ENCODE assay signal across 8 cellular contexts in the genomic region with DNA sequence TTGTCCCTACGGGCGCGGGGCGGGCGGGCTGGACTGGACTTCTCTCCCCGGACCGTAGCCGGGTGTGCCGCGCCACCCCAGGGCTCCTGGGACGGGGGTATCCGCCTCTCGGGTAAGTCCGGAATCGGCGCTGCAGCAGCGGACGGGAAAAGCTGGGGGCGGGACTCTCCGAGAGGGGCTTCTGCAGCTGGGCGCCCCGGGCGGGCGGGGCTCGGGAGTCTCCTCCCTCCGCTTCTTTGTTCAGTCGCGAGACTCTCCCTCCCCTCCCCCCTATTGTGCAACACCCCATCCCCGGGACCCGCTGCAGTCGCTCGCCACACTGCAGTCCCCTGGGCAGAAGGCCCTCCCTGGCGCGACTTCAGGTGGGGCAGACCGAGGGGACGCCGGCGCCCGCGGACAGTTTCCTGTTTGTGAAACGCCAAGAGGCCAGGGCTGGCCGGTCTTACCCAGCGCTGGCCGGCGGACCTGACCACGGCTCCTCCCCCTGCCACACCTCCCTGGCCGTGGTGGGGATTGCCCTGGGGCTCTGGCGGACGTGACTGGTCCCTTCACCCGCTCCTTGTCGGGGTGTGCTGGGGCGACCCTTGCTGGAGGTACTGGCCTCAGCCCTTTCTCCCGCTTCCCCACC. TPM values are rescaled to one million over a fixed set of nuclear protein-coding genes. Genes with fewer than 3 reads are reported as not detected.
DNase-seq lines count a peak whose midpoint lies in the region; ATAC-seq and TF ChIP-seq lines count a peak whose summit lies in the region.

No MANE protein-coding gene starts in this region.

- peaks cover 0 to 5% (median 0%) of the 10 kb centered on the region in 5 donors for H3K27me3 Mint-ChIP-seq in naive thymus-derived CD8-positive, alpha-beta T cell

- H3K27me3 ChIP-seq in Peyer's patch (no peaks in the 10 kb centered on the region), fibroblast of lung (ENCODE audit: control insufficient read depth, insufficient read depth, low read length) (peaks cover under 1% of the 10 kb centered on the region)

- H3K9me3 Mint-ChIP-seq in naive thymus-derived CD8-positive, alpha-beta T cell, result peaks cover 0 to 4% (median 0%) of the 10 kb centered on the region in 9 donors
- H3K9me3 Mint-ChIP-seq in stimulated activated effector memory CD8-positive, alpha-beta T cell treated with anti-CD3 and anti-CD28 coated beads, Interleukin-12 subunit alpha, Interleukin-12 subunit beta, amount 100 ng/mL, for 72 hours, result no peaks in the 10 kb centered on the region

- peak overlapping the region; percentile 87 to 100 (median 92) for H3K27ac Mint-ChIP-seq in naive thymus-derived CD8-positive, alpha-beta T cell
- peak overlapping the region; percentile 96 for H3K27ac Mint-ChIP-seq in stimulated activated effector memory CD8-positive, alpha-beta T cell treated with anti-CD3 and anti-CD28 coated beads, Interleukin-12 subunit alpha, Interleukin-12 subunit beta, amount 100 ng/mL, for 72 hours

- TF ChIP-seq POLR2A in Peyer's patch (IDR thresholded peaks at IDR 0.05), result no peak

- peak overlapping the region; percentile 51 for H2AFZ ChIP-seq in fibroblast of lung (ENCODE audit: low read length)

- H4K20me1 ChIP-seq in fibroblast of lung (ENCODE audit: control insufficient read depth, extremely low read depth, insufficient read depth, low read length), result no peaks in the 10 kb centered on the region

- POLR2A ChIA-PET in naive thymus-derived CD8-positive, alpha-beta T cell (lab: Charles Lee), result interaction anchor here (0.5 to 4.7 kb wide), 9 partner anchors 12 to 704 kb away, joined by 3 to 44 read pairs (median 5); a partner anchor contains a TSS

- DNase-seq in DMS 273 treated with DMSO at 0.1 percent for 48 hours (lab: John Stamatoyannopoulos, UW), result peak; percentile 15
- peak; percentile 80 for DNase-seq in Jurkat, Clone E6-1 (ENCODE audit: low read depth, low spot score)
- peak; percentile 85 to 92 (median 89) for DNase-seq in Peyer's patch
- peak; percentile 23 to 56 for DNase-seq in activated T-helper 1 cell treated with anti-CD3 and anti-CD28 coated beads, Interleukin-2, amount 50 U/mL, for 16 hours (ENCODE audit: low read depth in 1 of 2, low spot score in 1 of 2)
- DNase-seq in fibroblast of lung (ENCODE audit: low read depth in 2 of 2), result peak; percentile 87 to 88
- DNase-seq in naive thymus-derived CD8-positive, alpha-beta T cell, result peak; percentile 65 to 87 (median 72)
- DNase-seq in stimulated activated effector memory CD8-positive, alpha-beta T cell treated with anti-CD3 and anti-CD28 coated beads, Interleukin-12 subunit alpha, Interleukin-12 subunit beta, amount 100 ng/mL, for 72 hours (ENCODE audit: low spot score in 2 of 2), result peak; percentile 66 to 90

- H3K27ac ChIP-seq in Peyer's patch, result peak overlapping the region; percentile 88 to 99 (median 90)
- peak overlapping the region; percentile 88 for H3K27ac ChIP-seq in fibroblast of lung (ENCODE audit: insufficient read depth, low read length)

- H3K4me3 Mint-ChIP-seq in naive thymus-derived CD8-positive, alpha-beta T cell, result peak overlapping the region; percentile 88 to 100 (median 98)
- H3K4me3 Mint-ChIP-seq in stimulated activated effector memory CD8-positive, alpha-beta T cell treated with anti-CD3 and anti-CD28 coated beads, Interleukin-12 subunit alpha, Interleukin-12 subunit beta, amount 100 ng/mL, for 72 hours, result peak overlapping the region; percentile 95

- H3K4me1 ChIP-seq in Peyer's patch (peaks cover 0 to 23% (median 5%) of the 10 kb centered on the region in 4 donors), fibroblast of lung (ENCODE audit: control insufficient read depth, extremely low read depth, insufficient read depth, low read length) (no peaks in the 10 kb centered on the region)

- H3K4me3 ChIP-seq in Jurkat, Clone E6-1 (ENCODE audit: low read length), result peak overlapping the region; percentile 90
- H3K4me3 ChIP-seq in Peyer's patch (peak overlapping the region; percentile 74 to 97 (median 86)), fibroblast of lung (replicated peaks in 1 of 4; ENCODE audit: control extremely low read depth in 1 of 4, insufficient read depth in 1 of 4, low read depth in 3 of 4, low read length in 4 of 4) (peak overlapping the region; percentile 86 to 95 (median 90))

- peak overlapping the region; percentile 87 for H3K9ac ChIP-seq in fibroblast of lung (ENCODE audit: insufficient read depth, low read length)

- H3K4me1 Mint-ChIP-seq in naive thymus-derived CD8-positive, alpha-beta T cell, result peaks cover 17 to 69% (median 37%) of the 10 kb centered on the region in 4 donors
- H3K4me1 Mint-ChIP-seq in stimulated activated effector memory CD8-positive, alpha-beta T cell treated with anti-CD3 and anti-CD28 coated beads, Interleukin-12 subunit alpha, Interleukin-12 subunit beta, amount 100 ng/mL, for 72 hours, result peaks cover 12% of the 10 kb centered on the region

- H3K9me3 ChIP-seq in Peyer's patch, result no peaks in the 10 kb centered on the region
- no peaks in the 10 kb centered on the region for H3K9me3 ChIP-seq in fibroblast of lung (ENCODE audit: control insufficient read depth, insufficient read depth, low read depth, low read length)

- H3K79me2 ChIP-seq in fibroblast of lung (ENCODE audit: control insufficient read depth, insufficient read depth, low read length), result no peaks in the 10 kb centered on the region

- H3K36me3 ChIP-seq in Peyer's patch (peaks cover 0 to 33% (median 2%) of the 10 kb centered on the region in 3 donors), fibroblast of lung (ENCODE audit: control insufficient read depth, insufficient read depth, low read length) (peaks cover 4% of the 10 kb centered on the region)

- H3K36me3 Mint-ChIP-seq in naive thymus-derived CD8-positive, alpha-beta T cell, result peaks cover 1 to 27% (median 12%) of the 10 kb centered on the region in 3 donors
- peaks cover 65% of the 10 kb centered on the region for H3K36me3 Mint-ChIP-seq in stimulated activated effector memory CD8-positive, alpha-beta T cell treated with anti-CD3 and anti-CD28 coated beads, Interleukin-12 subunit alpha, Interleukin-12 subunit beta, amount 100 ng/mL, for 72 hours

- peak overlapping the region; percentile 92 for H3K4me2 ChIP-seq in fibroblast of lung (ENCODE audit: extremely low read depth, insufficient read depth, low read length)

- ATAC-seq in GM21717 (IDR thresholded peaks at IDR 0.05; ENCODE audit: unreplicated experiment), result peak; percentile 45
- peak; percentile 28 to 33 for ATAC-seq in naive thymus-derived CD8-positive, alpha-beta T cell
- peak; percentile 72 for ATAC-seq in stimulated activated effector memory CD8-positive, alpha-beta T cell treated with anti-CD3 and anti-CD28 coated beads, Interleukin-12 subunit alpha, Interleukin-12 subunit beta, amount 100 ng/mL, for 72 hours

- TF ChIP-seq CTCF in Peyer's patch (IDR thresholded peaks at IDR 0.05), result peak in 2 of 6 experiments; percentile 25 to 31
- TF ChIP-seq CTCF in fibroblast of lung (conservative IDR thresholded peaks at IDR 0.05 in 1 of 2, IDR thresholded peaks at IDR 0.05 in 1 of 2; ENCODE audit: low read depth in 1 of 2, low read length in 2 of 2), result no peak

RNA-seq across cellular contexts. Expression of a gene that starts 1.0 kb away (rescaled TPM):
- polyA plus RNA-seq in Jurkat, Clone E6-1 (2012; ENCODE audit: insufficient read depth, insufficient read length), result 44.0 TPM
- 10 to 100 TPM; 19.8 to 29.7 (median 25.8) TPM for total RNA-seq in Peyer's patch
- total RNA-seq in fibroblast of lung, result 20.1 and 21.6 TPM in 2 replicates
- 16.0 and 30.3 TPM in 2 replicates for polyA plus RNA-seq in fibroblast of lung
- 12.2 and 23.6 TPM in 2 replicates for polyA plus RNA-seq in fibroblast of lung (2012)
- polyA minus RNA-seq in fibroblast of lung (ENCODE audit: low replicate concordance), result 1.4 and 2.6 TPM in 2 replicates
- 10 to 100 TPM; 36.3 to 38.1 TPM for total RNA-seq in naive thymus-derived CD8-positive, alpha-beta T cell
- 10 to 100 TPM; 10.2 to 15.3 (median 13.7) TPM for polyA plus RNA-seq in naive thymus-derived CD8-positive, alpha-beta T cell

Comparison
In these comparisons a context has a peak if more than half of its experiments do, and no peak if none do; other contexts are left out.
1. Peak in every context shown above with its lines: DNase-seq, ATAC-seq, H3K4me3 ChIP-seq and H3K27ac ChIP-seq.
2. DNase-seq: peak in every context shown above with its lines; median percentile 89 in Peyer's patch; 88 in fibroblast of lung; 80 in Jurkat, Clone E6-1; 78 in stimulated activated effector memory CD8-positive, alpha-beta T cell treated with anti-CD3 and anti-CD28 coated beads, Interleukin-12 subunit alpha, Interleukin-12 subunit beta, amount 100 ng/mL, for 72 hours; 72 in naive thymus-derived CD8-positive, alpha-beta T cell; 40 in activated T-helper 1 cell treated with anti-CD3 and anti-CD28 coated beads, Interleukin-2, amount 50 U/mL, for 16 hours; 15 in DMS 273 treated with DMSO at 0.1 percent for 48 hours.